Comparison of ENCODE assay signal across 9 cellular contexts in the genomic region with DNA sequence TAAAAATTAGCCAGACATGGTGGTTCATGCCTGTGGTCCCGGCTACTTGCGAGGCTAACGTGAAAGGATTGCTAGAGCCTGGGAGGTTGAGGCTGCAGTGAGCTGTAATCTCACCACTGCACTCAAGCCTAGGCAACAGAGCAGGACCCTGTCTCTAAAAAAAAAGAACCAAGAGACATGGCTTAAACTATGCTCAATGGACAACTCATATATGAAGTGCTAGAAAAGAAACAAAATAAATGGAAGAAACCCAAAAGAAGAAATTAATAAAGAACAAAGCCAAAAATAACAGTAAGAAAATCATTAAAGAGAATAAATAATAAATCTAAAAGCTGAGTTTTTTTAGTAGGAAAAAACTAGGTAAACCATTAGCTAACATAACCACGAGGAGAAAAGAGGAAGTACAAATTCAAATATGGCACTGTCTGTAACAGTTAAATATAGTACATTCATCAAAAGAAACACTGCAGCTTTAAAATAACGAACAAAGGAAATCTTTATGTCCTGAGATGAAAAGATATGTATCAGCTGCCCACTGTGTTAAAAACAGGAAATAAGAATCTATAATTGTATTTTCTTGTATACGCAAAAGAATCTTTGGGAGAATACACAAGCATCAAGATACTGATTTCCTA. TPM values are rescaled to one million over a fixed set of nuclear protein-coding genes. Genes with fewer than 3 reads are reported as not detected.
DNase-seq lines count a peak whose midpoint lies in the region; ATAC-seq, FAIRE-seq and TF ChIP-seq lines count a peak whose summit lies in the region.
"Had no signal": no experiment of that assay in that cellular context is flagged by ENCODE, and none has a peak within 500 bp of the region (broad histone marks: within the 10 kb centered on the region; RNA-seq: fewer than 3 reads in every experiment).

No MANE protein-coding gene starts in this region.

- ATAC-seq in GM18520 (IDR thresholded peaks at IDR 0.05; ENCODE audit: unreplicated experiment) (peak; percentile 53), HG02973 (IDR thresholded peaks at IDR 0.05; ENCODE audit: unreplicated experiment) (peak; percentile 63), pancreas (peak in 1 of 4 donors; percentile 25)
- ATAC-seq: gastroesophageal sphincter had no signal

- H3K27ac ChIP-seq in pancreas (no peak overlapping the region), substantia nigra (ENCODE audit: low read depth, low read length, poor library complexity, severe bottlenecking) (no peak overlapping the region)
- H3K27ac ChIP-seq: gastroesophageal sphincter had no signal

- no peak overlapping the region for H3K4me3 ChIP-seq in pancreas
- H3K4me3 ChIP-seq: gastroesophageal sphincter had no signal

- peak; percentile 13 for FAIRE-seq in pancreas (lab: Jason Lieb, UNC)
- FAIRE-seq in urothelium cell line (lab: Jason Lieb, UNC), result no peak

- DNase-seq in SK-MEL-5 (ENCODE audit: low read depth, low spot score) (peak; percentile 73), pancreas (no peak), urothelium cell line (ENCODE audit: low spot score) (no peak), SHP77 treated with DMSO at 0.1 percent for 48 hours (lab: John Stamatoyannopoulos, UW) (no peak), substantia nigra (lab: John Stamatoyannopoulos, UW) (no peak)
- DNase-seq: NCI-H345 had no signal

- H3K4me1 ChIP-seq in pancreas, result peaks cover 3 to 5% (median 5%) of the 10 kb centered on the region in 3 donors
- H3K4me1 ChIP-seq: gastroesophageal sphincter had no signal

- H3K9me3 ChIP-seq in pancreas, result no peaks in the 10 kb centered on the region
- H3K9me3 ChIP-seq: gastroesophageal sphincter had no signal

- H3K36me3 ChIP-seq in pancreas, result peaks cover 0 to 29% (median 3%) of the 10 kb centered on the region in 3 donors

- intact Hi-C loops in pancreas (cut with DNase I), result no loop called here

- TF ChIP-seq CTCF in pancreas (IDR thresholded peaks at IDR 0.05), result no peak

- WGBS in pancreas, 2 donors, result 74 to 77% methylated on average over 6 of the region's 6 CpGs

- no peaks in the 10 kb centered on the region for H3K27me3 ChIP-seq in pancreas
- H3K27me3 ChIP-seq: gastroesophageal sphincter had no signal

- in situ Hi-C loops in SK-MEL-5 (cut with HindIII; ENCODE audit: low pct_unique_long_range_greater_than_20kb, low sequenced_read_pairs), result no loop called here

RNA-seq across cellular contexts. Expression of a gene that starts 48.7 kb away (rescaled TPM):
- 12.0 and 12.4 TPM in 2 replicates for total RNA-seq in SK-MEL-5 (2014; rRNA removed; shearing (Covaris generic))
- 8.6 and 11.0 TPM in 2 replicates for polyA plus RNA-seq in SK-MEL-5 (2015; cell fraction: cytosol; rRNA removed)
- 6.2 and 8.8 TPM in 2 replicates for polyA plus RNA-seq in SK-MEL-5 (2015; cell fraction: nucleus; rRNA removed)
- total RNA-seq in pancreas, result 10 to 100 TPM in 1 of 6 donors, 1 to 10 TPM in 5; 6.8 to 12.5 (median 9.0) TPM
- polyA plus RNA-seq in pancreas, result 10 to 100 TPM in 1 of 2 donors, 1 to 10 TPM in 1; 6.1 to 11.2 TPM
